Comparison of ENCODE assay signal across 20 cellular contexts in the genomic region with DNA sequence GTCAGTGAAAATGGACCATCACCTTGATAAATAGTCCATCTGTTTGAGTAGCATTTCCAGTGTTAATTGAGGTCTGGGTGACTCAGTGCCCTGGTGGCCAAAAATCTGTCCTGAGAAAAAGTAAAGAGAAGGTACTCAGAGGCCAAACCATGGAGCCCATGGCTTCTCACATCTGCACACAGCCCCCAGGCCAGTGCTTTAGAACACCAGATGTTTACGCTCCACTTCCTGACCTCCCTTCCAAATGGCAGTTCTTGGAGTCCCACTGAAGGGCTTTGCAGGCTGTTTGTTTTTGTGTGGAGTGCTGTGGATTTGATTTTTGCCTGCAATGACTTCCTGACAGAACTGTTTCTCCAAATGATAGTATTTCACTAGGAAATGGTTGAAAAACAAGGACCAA.
"Had no signal": no experiment of that assay in that cellular context is flagged by ENCODE, and none has a peak within 500 bp of the region (broad histone marks: within the 10 kb centered on the region; RNA-seq: fewer than 3 reads in every experiment).

No MANE protein-coding gene starts in this region.

- DNase-seq: activated CD4-positive, alpha-beta T cell treated with anti-CD3 and anti-CD28 coated beads for 4 hours; activated CD4-positive, alpha-beta T cell treated with anti-CD3 and anti-CD28 coated beads, Interleukin-2, amount 50 U/mL, for 48 hours; activated CD4-positive, CD25-positive, alpha-beta regulatory T cell; activated CD8-positive, alpha-beta memory T cell treated with anti-CD3 and anti-CD28 coated beads, Interleukin-2, amount 50 U/mL, for 48 hours; activated naive CD4-positive, alpha-beta T cell treated with Interleukin-2 at 50 U/mL for 16 hours; activated naive CD8-positive, alpha-beta T cell treated with anti-CD3 and anti-CD28 coated beads for 36 hours; activated T-cell treated with anti-CD3 and anti-CD28 coated beads, Interleukin-2, amount 50 U/mL, for 4 hours; effector memory CD4-positive, alpha-beta T cell; islet precursor cell; left colon; naive thymus-derived CD4-positive, alpha-beta T cell; ovary; stimulated activated CD4-positive, alpha-beta T cell treated with anti-CD3 and anti-CD28 coated beads, Interleukin-12 subunit alpha, Interleukin-12 subunit beta, amount 100 ng/mL, for 4 hours; stimulated activated CD4-positive, alpha-beta T cell treated with anti-CD3 and anti-CD28 coated beads, Interleukin-4, amount 100 ng/mL, for 4 hours; stimulated activated naive CD8-positive, alpha-beta T cell treated with anti-CD3 and anti-CD28 coated beads, Interleukin-15, Interleukin-2, amounts not matched to agents 100 U/mL and 50 U/mL, for 24 hours; SW 1271; T-helper 17 cell; thyroid gland had no signal

- ATAC-seq: activated T-cell treated with anti-CD3 and anti-CD28 coated beads, Interleukin-2, amount 50 U/mL, for 4 hours; body of pancreas; esophagus mucosa; left colon; naive thymus-derived CD4-positive, alpha-beta T cell; stimulated activated naive CD8-positive, alpha-beta T cell treated with anti-CD3 and anti-CD28 coated beads, Interleukin-15, Interleukin-2, amounts not matched to agents 100 U/mL and 50 U/mL, for 24 hours; T-helper 17 cell had no signal

- H3K9me3 Mint-ChIP-seq: activated naive CD8-positive, alpha-beta T cell treated with anti-CD3 and anti-CD28 coated beads for 36 hours; activated T-cell treated with anti-CD3 and anti-CD28 coated beads, Interleukin-2, amount 50 U/mL, for 4 hours had no signal

- H3K4me3 Mint-ChIP-seq: activated naive CD8-positive, alpha-beta T cell treated with anti-CD3 and anti-CD28 coated beads for 36 hours; activated T-cell treated with anti-CD3 and anti-CD28 coated beads, Interleukin-2, amount 50 U/mL, for 4 hours; naive thymus-derived CD4-positive, alpha-beta T cell; T-helper 17 cell had no signal

- H3K27ac Mint-ChIP-seq: activated naive CD8-positive, alpha-beta T cell treated with anti-CD3 and anti-CD28 coated beads for 36 hours; naive thymus-derived CD4-positive, alpha-beta T cell; T-helper 17 cell had no signal

- H3K27me3 Mint-ChIP-seq: T-helper 17 cell had no signal

- H3K4me1 Mint-ChIP-seq: activated naive CD8-positive, alpha-beta T cell treated with anti-CD3 and anti-CD28 coated beads for 36 hours; T-helper 17 cell had no signal

- H3K36me3 Mint-ChIP-seq: activated naive CD8-positive, alpha-beta T cell treated with anti-CD3 and anti-CD28 coated beads for 36 hours; naive thymus-derived CD4-positive, alpha-beta T cell had no signal
